11 cellular contexts compared by ENCODE assay signal in the genomic region with DNA sequence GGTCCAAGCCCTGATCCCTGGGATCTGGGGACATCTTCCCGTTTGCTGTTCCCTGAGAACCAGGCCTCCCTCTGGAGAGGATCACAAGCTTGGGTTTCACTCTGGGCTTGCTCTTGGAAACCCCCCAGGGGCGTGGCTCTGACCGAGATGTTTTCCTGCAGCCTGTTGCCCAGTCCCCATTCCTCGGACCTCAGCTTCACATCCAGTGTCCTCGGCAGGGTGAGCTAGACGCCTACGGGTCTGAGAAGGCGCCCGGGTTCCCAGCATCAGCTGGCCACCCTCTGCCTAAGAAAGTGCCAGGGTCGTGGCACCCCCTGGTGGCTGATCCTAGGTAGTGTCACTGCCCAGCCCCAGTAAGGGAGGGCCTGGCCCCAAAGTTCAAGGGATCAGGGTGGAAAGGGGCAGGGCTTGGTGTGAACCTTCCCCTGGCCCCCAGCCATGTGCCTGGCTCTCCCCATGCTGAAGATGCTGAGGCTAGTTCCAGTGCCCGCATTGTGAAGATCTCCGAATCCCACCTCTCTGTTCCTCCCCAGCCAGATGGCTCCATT. TPM values are rescaled to one million over a fixed set of nuclear protein-coding genes. Genes with fewer than 3 reads are reported as not detected.
DNase-seq lines count a peak whose midpoint lies in the region; ATAC-seq and TF ChIP-seq lines count a peak whose summit lies in the region.
"Not testable (repeated sequence)": the region's sequence is repeated elsewhere in the genome, so short reads cannot be mapped to it uniquely, and the experiment has no call there.
"Had no signal": no experiment of that assay in that cellular context is flagged by ENCODE, and none has a peak within 500 bp of the region (broad histone marks: within the 10 kb centered on the region; RNA-seq: fewer than 3 reads in every experiment).

No MANE protein-coding gene starts in this region.

- H3K9me3 ChIP-seq in Panc1 (ENCODE audit: control insufficient read depth, insufficient read depth, low read depth, low read length); heart right ventricle; lung (ENCODE audit: control insufficient read depth in 2 of 2, insufficient read depth in 1 of 2, low read length in 1 of 2); osteoblast (ENCODE audit: low read depth, low read length): not testable (repeated sequence)

- peak; percentile 53 for DNase-seq in ELF-1 (ENCODE audit: low read depth, low spot score)
- DNase-seq in HFFc6; Panc1 (ENCODE audit: low read depth, low spot score); chondrocyte (ENCODE audit: low spot score); heart right ventricle; osteoblast (ENCODE audit: insufficient read length, low spot score, missing footprints): not testable (repeated sequence)
- peak; percentile 34 for DNase-seq in lung (ENCODE audit: low spot score)

- not testable (repeated sequence) for H3K4me3 Mint-ChIP-seq in HFFc6; chondrocyte (ENCODE audit: unreplicated experiment)

- not testable (repeated sequence) for H3K79me2 ChIP-seq in osteoblast (ENCODE audit: insufficient read depth, low read length)

- H2AFZ ChIP-seq in osteoblast (ENCODE audit: low read length): not testable (repeated sequence)

- not testable (repeated sequence) for H4K20me1 ChIP-seq in osteoblast (ENCODE audit: insufficient read depth, low read length)

- H3K4me3 ChIP-seq in Panc1 (ENCODE audit: low read depth in 2 of 2, low read length in 2 of 2); heart right ventricle; lung; osteoblast (ENCODE audit: insufficient read depth, low read length): not testable (repeated sequence)

- 22 to 52% methylated on average over 8 to 9 of the region's 12 CpGs for WGBS in heart right ventricle, 2 donors
- 23 to 70% methylated on average over 8 to 9 of the region's 12 CpGs for WGBS in lung, 2 donors

- H3K27me3 ChIP-seq in Panc1 (ENCODE audit: control insufficient read depth, insufficient read depth, low read length); heart right ventricle; lung (ENCODE audit: control insufficient read depth, insufficient read depth); osteoblast (ENCODE audit: insufficient read depth, low read length): not testable (repeated sequence)

- not testable (repeated sequence) for ATAC-seq in Panc1; heart right ventricle; lung (ENCODE audit: insufficient read depth, low FRiP score)

- peak; percentile 36 for TF ChIP-seq CTCF in HFFc6 (IDR thresholded peaks at IDR 0.05)
- 0 out of 2 replicates have a peak, but pooled peaks have one; percentile 24 for TF ChIP-seq CTCF in Panc1 (IDR thresholded peaks at IDR 0.05)
- TF ChIP-seq CTCF in chondrocyte (IDR thresholded peaks at IDR 0.05): peak; percentile 64
- peak in 6 of 9 donors; percentile 6 to 24 (median 16) for TF ChIP-seq CTCF in heart right ventricle (IDR thresholded peaks at IDR 0.05)
- not testable (repeated sequence) for TF ChIP-seq CTCF in lung (IDR thresholded peaks at IDR 0.05; ENCODE audit: control extremely low read depth, extremely low read depth)
- TF ChIP-seq CTCF in osteoblast (IDR thresholded peaks at IDR 0.05; ENCODE audit: extremely low read depth, low read depth, low read length): peak; percentile 12

- not testable (repeated sequence) for H3K27me3 Mint-ChIP-seq in HFFc6 (ENCODE audit: insufficient read depth); chondrocyte (ENCODE audit: low read depth)

- peaks cover 11% of the 10 kb centered on the region for H3K9me3 Mint-ChIP-seq in HFFc6
- H3K9me3 Mint-ChIP-seq in chondrocyte (ENCODE audit: low read depth): not testable (repeated sequence)

- in situ Hi-C loops in Panc1 (cut with HindIII; ENCODE audit: low pct_unique_long_range_greater_than_20kb, low sequenced_read_pairs): not testable (repeated sequence)

- intact Hi-C loops in Panc1 (cut with micrococcal nuclease; ENCODE audit: unreplicated experiment); heart right ventricle (cut with DNase I): not testable (repeated sequence)

- not testable (repeated sequence) for H3K4me2 ChIP-seq in osteoblast (ENCODE audit: insufficient read depth, low read length)

- not testable (repeated sequence) for H3K27ac Mint-ChIP-seq in HFFc6; chondrocyte (ENCODE audit: unreplicated experiment)

- H3K36me3 ChIP-seq in Panc1 (ENCODE audit: control insufficient read depth, insufficient read depth, low read length); heart right ventricle; lung (ENCODE audit: control insufficient read depth in 2 of 2, insufficient read depth in 2 of 2, low read length in 2 of 2); osteoblast (ENCODE audit: insufficient read depth, low read length): not testable (repeated sequence)

- POLR2A ChIA-PET in Panc1 (lab: Charles Lee): not testable (repeated sequence)

- H3K27ac ChIP-seq in Panc1 (ENCODE audit: low read length); heart right ventricle; lung (ENCODE audit: low read depth in 1 of 2, low read length in 1 of 2); osteoblast (ENCODE audit: low read depth, low read length): not testable (repeated sequence)

- not testable (repeated sequence) for H3K4me1 ChIP-seq in Panc1 (ENCODE audit: control insufficient read depth, insufficient read depth, low read length); heart right ventricle; lung (ENCODE audit: control insufficient read depth in 2 of 2, insufficient read depth in 2 of 2, low read length in 2 of 2); osteoblast (ENCODE audit: insufficient read depth, low read length)

- CTCF ChIA-PET in Panc1 (lab: Charles Lee): not testable (repeated sequence)

- not testable (repeated sequence) for H3K4me1 Mint-ChIP-seq in HFFc6 (ENCODE audit: low read depth); chondrocyte (ENCODE audit: low read depth)

- not testable (repeated sequence) for H3K36me3 Mint-ChIP-seq in HFFc6 (ENCODE audit: low read depth); chondrocyte (ENCODE audit: low read depth)

- not testable (repeated sequence) for BruUV-seq in Panc1 (replicated peaks; lab: Mats Ljungman, UMichigan)

RNA-seq across cellular contexts. Expression of gene GGTLC1, which starts 4.0 kb away (rescaled TPM):
- total RNA-seq in HFFc6 (2021; fragmentation: NEBNext Ultra II Directional; extraction: Animal tissue kit (Norgen Biotek cat#: 25700)): not detected
- total RNA-seq in Panc1 (2021; ENCODE audit: unreplicated experiment): 0.18 TPM
- not detected for polyA plus RNA-seq in Panc1 (2012; ENCODE audit: insufficient read length)
- total RNA-seq in chondrocyte: not detected in 3 replicates
- total RNA-seq in heart right ventricle: not detected
- not detected for polyA plus RNA-seq in heart right ventricle
- total RNA-seq in lung: 10 to 100 TPM in 1 of 2 donors, 1 to 10 TPM in 1; 4.2 to 28.5 TPM
- 10 to 100 TPM in 1 of 2 donors, 1 to 10 TPM in 1; 6.4 to 98.4 TPM for polyA plus RNA-seq in lung
- not detected in 2 replicates for total RNA-seq in osteoblast
- total RNA-seq: CD8-positive, alpha-beta memory T cell; H1; NCI-H460; Right ventricle myocardium inferior had no signal
- polyA plus RNA-seq: CD8-positive, alpha-beta memory T cell; H1 had no signal
